14 cellular contexts compared by ENCODE assay signal in genomic region chr1:184867866-184868585, GRCh38.
A peak's percentile ranks its signal among the peaks of the same experiment; 100 is the strongest.
DNase-seq lines count a peak whose midpoint lies in the region; ATAC-seq, FAIRE-seq and TF ChIP-seq lines count a peak whose summit lies in the region.
"Had no signal": no experiment of that assay in that cellular context is flagged by ENCODE, and none has a peak within 500 bp of the region (broad histone marks: within the 10 kb centered on the region; RNA-seq: fewer than 3 reads in every experiment).

No MANE protein-coding gene starts in this region.

- TF ChIP-seq CTCF in K562 (IDR thresholded peaks at IDR 0.05 in 2 of 3, conservative IDR thresholded peaks at IDR 0.05 in 1 of 3; ENCODE audit: insufficient read depth in 2 of 3, low read depth in 1 of 3, low read length in 3 of 3) = no peak
- TF ChIP-seq CTCF in psoas muscle (IDR thresholded peaks at IDR 0.05) = no peak

- H3K27me3 ChIP-seq in K562 (ENCODE audit: control insufficient read depth in 2 of 2, insufficient read depth in 2 of 2, low read length in 2 of 2) = no peaks in the 10 kb centered on the region
- no peaks in the 10 kb centered on the region for H3K27me3 ChIP-seq in psoas muscle (ENCODE audit: insufficient read depth in 3 of 3, low read length in 2 of 3)
- H3K27me3 ChIP-seq in HAP-1 (ENCODE audit: low read depth) = no peaks in the 10 kb centered on the region

- no peak for FAIRE-seq in K562 (lab: Jason Lieb, UNC)
- FAIRE-seq: colon had no signal

- intact Hi-C loops in K562 (cut with micrococcal nuclease) (no loop called here), psoas muscle (cut with DNase I) (no loop called here)

- no peaks in the 10 kb centered on the region for H3K4me1 ChIP-seq in K562 (replicated peaks in 1 of 2; ENCODE audit: control insufficient read depth in 2 of 2, insufficient read depth in 2 of 2, low read length in 2 of 2)
- peaks cover 4% of the 10 kb centered on the region for H3K4me1 ChIP-seq in psoas muscle
- peaks cover 5% of the 10 kb centered on the region; the same call in 1 of the 2 replicates for H3K4me1 ChIP-seq in HAP-1

- no peak for TF ChIP-seq POLR2A in K562 (conservative IDR thresholded peaks at IDR 0.05)

- TF ChIP-seq EP300 in K562 (IDR thresholded peaks at IDR 0.05; ENCODE audit: low read length) = no peak

- H3K79me2 ChIP-seq in K562 (ENCODE audit: control insufficient read depth, insufficient read depth, low read length) = no peaks in the 10 kb centered on the region

- H3K9me1 ChIP-seq in K562 (ENCODE audit: control insufficient read depth, insufficient read depth, low read length) = no peaks in the 10 kb centered on the region

- CTCF ChIA-PET in K562 (lab: Yijun Ruan, JAX; ENCODE audit: low intra/inter-chr PET ratio) = no interaction called here

- H3K9ac ChIP-seq in K562 (ENCODE audit: insufficient read depth in 1 of 2, low read depth in 2 of 2, low read length in 2 of 2) = no peak overlapping the region
- H3K9ac ChIP-seq: GM23248 had no signal

- H3K27ac ChIP-seq in K562 (ENCODE audit: extremely low read depth, low read depth, low read length) (no peak overlapping the region), psoas muscle (peak overlapping the region; percentile 44)

- H3K36me3 ChIP-seq in K562 (ENCODE audit: control insufficient read depth, insufficient read depth, low read length) (no peaks in the 10 kb centered on the region; the same call in 2 of the 3 replicates), psoas muscle (ENCODE audit: insufficient read depth in 1 of 2, low read depth in 1 of 2) (no peaks in the 10 kb centered on the region), HAP-1 (replicated peaks) (no peaks in the 10 kb centered on the region)

- H2AFZ ChIP-seq in K562 (ENCODE audit: low read depth, low read length) = no peak overlapping the region
- H2AFZ ChIP-seq: GM23248 had no signal

- POLR2A ChIA-PET in K562 (lab: Yijun Ruan, JAX) = interaction anchor here (0.6 kb wide), 1 partner anchor 171 kb away, joined by 3 read pairs; no protein-coding TSS in a partner anchor

- WGBS in K562 (ENCODE audit: insufficient coverage, low coverage, missing lambda C conversion rate) = 57% methylated on average over 4 of the region's 4 CpGs
- 72 to 81% (median 81%) methylated on average over 4 of the region's 4 CpGs for WGBS in psoas muscle, 3 donors

- DNase-seq in NOMO-1 (lab: John Stamatoyannopoulos, UW; ENCODE audit: unreplicated experiment in 2 of 2) (peak; percentile 25 to 33), K562 (ENCODE audit: extremely low read depth in 1 of 4, low spot score in 3 of 4) (no peak), psoas muscle (no peak), AG08396 (ENCODE audit: low spot score) (no peak), NCI-H1930 (lab: John Stamatoyannopoulos, UW) (no peak), HAP-1 (ENCODE audit: low spot score in 2 of 2) (no peak)
- DNase-seq: activated CD8-positive, alpha-beta memory T cell treated with anti-CD3 and anti-CD28 coated beads, Interleukin-2, amount 50 U/mL, for 48 hours; DMS53; NCI-H1694; nephron progenitor cell had no signal

- H3K4me2 ChIP-seq in K562 (ENCODE audit: insufficient read depth, low read length) = no peak overlapping the region

- in situ Hi-C loops in K562 (cut with MboI) (no loop called here), HAP-1 (cut with MboI; ENCODE audit: low sequenced_read_pairs) (no loop called here)

- no peaks in the 10 kb centered on the region for H4K20me1 ChIP-seq in K562 (replicated peaks; ENCODE audit: control insufficient read depth, insufficient read depth, low read length)

- BruUV-seq in K562 (replicated peaks; lab: Mats Ljungman, UMichigan) = no TSS peak

- no peak for TF ChIP-seq RAD21 in K562 (CRISPR knock-in tag; conservative IDR thresholded peaks at IDR 0.05 in 1 of 2, IDR thresholded peaks at IDR 0.05 in 1 of 2)

- ATAC-seq in K562 = no peak
- no peak for ATAC-seq in psoas muscle
- no peak for ATAC-seq in HG03565 (IDR thresholded peaks at IDR 0.05; ENCODE audit: unreplicated experiment)

- peak overlapping the region; percentile 4; the same call in 1 of the 2 replicates for H3K4me3 ChIP-seq in GM08714 (ENCODE audit: low read length)
- H3K4me3 ChIP-seq in K562 = no peak overlapping the region
- no peak overlapping the region for H3K4me3 ChIP-seq in psoas muscle
- no peak overlapping the region for H3K4me3 ChIP-seq in HAP-1
- H3K4me3 ChIP-seq: GM23248 had no signal

- H3K9me3 ChIP-seq in K562 (replicated peaks; ENCODE audit: control insufficient read depth, insufficient read depth, low read depth, low read length) (no peaks in the 10 kb centered on the region), psoas muscle (no peaks in the 10 kb centered on the region), HAP-1 (no peaks in the 10 kb centered on the region)

TF ChIP-seq in K562, 482 proteins besides CTCF, POLR2A, EP300 and RAD21:
- TF ChIP-seq POLR2H (tag; IDR thresholded peaks at IDR 0.05; ENCODE audit: low read depth) (0 out of 2 replicates have a peak, but pooled peaks have one; percentile 15), MTA3 (IDR thresholded peaks at IDR 0.05; ENCODE audit: borderline replicate concordance) (no peak)

Comparison
In these comparisons a context has a peak if more than half of its experiments do, and no peak if none do; other contexts are left out.
1. DNase-seq: peak in NOMO-1 (2 of 2); none in K562 (0 of 4), psoas muscle (0 of 2), AG08396 (single experiment), NCI-H1930 (0 of 2) and HAP-1 (0 of 2).